Comparison of ENCODE assay signal across 23 cellular contexts in the genomic region with DNA sequence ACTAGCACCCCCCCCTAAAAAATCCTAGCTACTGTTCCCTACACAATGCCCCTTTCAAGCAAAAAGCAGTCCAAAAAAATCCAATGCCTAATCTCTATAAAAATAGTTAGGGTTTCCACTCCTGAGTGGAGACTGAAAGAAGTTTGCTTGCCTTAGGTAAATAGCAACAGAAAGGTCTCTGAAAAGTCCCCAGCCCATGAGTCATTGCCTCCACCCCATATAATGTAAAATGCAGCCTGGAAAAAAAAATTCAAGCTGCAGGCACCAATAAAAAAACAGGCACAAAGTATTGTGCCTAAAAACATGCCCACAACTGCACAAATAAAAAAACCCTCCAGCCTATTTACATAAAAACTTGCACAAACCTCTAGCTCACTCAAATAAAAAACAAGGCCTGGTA. TPM values are rescaled to one million over a fixed set of nuclear protein-coding genes. Genes with fewer than 3 reads are reported as not detected.
DNase-seq lines count a peak whose midpoint lies in the region; ATAC-seq and TF ChIP-seq lines count a peak whose summit lies in the region.
"Had no signal": no experiment of that assay in that cellular context is flagged by ENCODE, and none has a peak within 500 bp of the region (broad histone marks: within the 10 kb centered on the region; RNA-seq: fewer than 3 reads in every experiment).

No MANE protein-coding gene starts in this region.

- H3K9ac ChIP-seq in adipocyte (ENCODE audit: low read length), result no peak overlapping the region
- H3K9ac ChIP-seq: parathyroid adenoma had no signal

- DNase-seq in T47D (ENCODE audit: low read depth in 1 of 2, low spot score in 1 of 2), result peak; percentile 26 to 87
- no peak for DNase-seq in breast epithelium (ENCODE audit: low spot score in 2 of 2)
- peak; percentile 7 for DNase-seq in adipocyte (ENCODE audit: low read depth)
- DNase-seq in kidney tubule cell (ENCODE audit: low spot score), result peak; percentile 58
- no peak for DNase-seq in suprapubic skin (ENCODE audit: low spot score in 2 of 2)
- DNase-seq in activated CD4-positive, CD25-positive, alpha-beta regulatory T cell (lab: John Stamatoyannopoulos, UW), result no peak
- DNase-seq: activated naive CD4-positive, alpha-beta T cell treated with anti-CD3 and anti-CD28 coated beads, Interleukin-2, amount 10 ng/mL, durations not matched to agents 7 days and 5 days; CD4-positive, CD25-positive, alpha-beta regulatory T cell; cortex of kidney; DND-41; hippocampal formation; KG1; naive thymus-derived CD8-positive, alpha-beta T cell; NCI-H1092 treated with DMSO at 0.1 percent for 48 hours; NCI-H2081; NCI-H524; stimulated activated CD4-positive, alpha-beta T cell treated with anti-CD3 and anti-CD28 coated beads, Interleukin-2, amount 100 ng/mL, for 48 hours; stimulated activated naive CD8-positive, alpha-beta T cell treated with anti-CD3 and anti-CD28 coated beads, Interleukin-15, amount 100 ng/mL, for 72 hours; upper lobe of right lung had no signal

- TF ChIP-seq POLR2A in breast epithelium (IDR thresholded peaks at IDR 0.05), result no peak
- no peak for TF ChIP-seq POLR2A in suprapubic skin (IDR thresholded peaks at IDR 0.05)

- ATAC-seq in HG03469 (IDR thresholded peaks at IDR 0.05; ENCODE audit: unreplicated experiment) (no peak), HG03565 (IDR thresholded peaks at IDR 0.05; ENCODE audit: unreplicated experiment) (no peak)
- ATAC-seq: foreskin keratinocyte; naive thymus-derived CD8-positive, alpha-beta T cell; stimulated activated naive CD8-positive, alpha-beta T cell treated with anti-CD3 and anti-CD28 coated beads, Interleukin-15, amount 100 ng/mL, for 72 hours; upper lobe of right lung had no signal

- H3K27me3 ChIP-seq in breast epithelium (no peaks in the 10 kb centered on the region), adipocyte (replicated peaks; ENCODE audit: control insufficient read depth, insufficient read depth, low read length) (no peaks in the 10 kb centered on the region), suprapubic skin (no peaks in the 10 kb centered on the region)
- H3K27me3 ChIP-seq: foreskin keratinocyte, upper lobe of right lung had no signal

- H3K27ac ChIP-seq in breast epithelium (no peak overlapping the region), suprapubic skin (no peak overlapping the region)
- H3K27ac ChIP-seq: foreskin keratinocyte, parathyroid adenoma, upper lobe of right lung had no signal

- no peak overlapping the region for H3K4me3 ChIP-seq in breast epithelium
- peak overlapping the region; percentile 56 for H3K4me3 ChIP-seq in adipocyte (ENCODE audit: low read length)
- H3K4me3 ChIP-seq in suprapubic skin, result no peak overlapping the region
- H3K4me3 ChIP-seq: upper lobe of right lung had no signal

- TF ChIP-seq CTCF in breast epithelium (IDR thresholded peaks at IDR 0.05) (no peak), suprapubic skin (IDR thresholded peaks at IDR 0.05) (no peak)

- H3K4me1 ChIP-seq in breast epithelium (no peaks in the 10 kb centered on the region), adipocyte (ENCODE audit: control insufficient read depth, insufficient read depth, low read length) (no peaks in the 10 kb centered on the region), suprapubic skin (no peaks in the 10 kb centered on the region)
- H3K4me1 ChIP-seq: foreskin keratinocyte, parathyroid adenoma, upper lobe of right lung had no signal

- TF ChIP-seq EP300 in suprapubic skin (IDR thresholded peaks at IDR 0.05), result no peak

- intact Hi-C loops in breast epithelium (cut with DNase I; ENCODE audit: low total_unique reads), result no loop called here

- H3K9me3 ChIP-seq in breast epithelium (peaks cover 22 to 50% of the 10 kb centered on the region in 2 donors), adipocyte (ENCODE audit: control insufficient read depth, low read length) (peaks cover 85% of the 10 kb centered on the region), suprapubic skin (peaks cover 32% of the 10 kb centered on the region)

- H3K36me3 ChIP-seq in breast epithelium (no peaks in the 10 kb centered on the region), adipocyte (ENCODE audit: control insufficient read depth, insufficient read depth, low read length, severe bottlenecking) (peaks cover 48% of the 10 kb centered on the region), suprapubic skin (peaks cover 4% of the 10 kb centered on the region)
- H3K36me3 ChIP-seq: upper lobe of right lung had no signal

- in situ Hi-C loops in T47D (cut with HindIII; ENCODE audit: low pct_unique_long_range_greater_than_20kb, low sequenced_read_pairs), result no loop called here

RNA-seq across cellular contexts. Expression of gene ZNF680, which starts 47.5 kb away (rescaled TPM):
- total RNA-seq in breast epithelium (10 to 100 TPM; 16.2 to 50.3 (median 34.1) TPM), suprapubic skin (10 to 100 TPM in 2 of 4 donors, 1 to 10 TPM in 2; 9.6 to 19.3 (median 13.1) TPM)

Comparison
In these comparisons a context has a peak if more than half of its experiments do, and no peak if none do; other contexts are left out.
1. DNase-seq: peak in T47D (2 of 2), adipocyte (single experiment) and kidney tubule cell (single experiment); none in breast epithelium (0 of 2), suprapubic skin (0 of 2) and activated CD4-positive, CD25-positive, alpha-beta regulatory T cell (0 of 4).